Comparison of ENCODE assay signal across 12 cellular contexts in genomic region chr10:98344589-98345038, GRCh38.
DNase-seq lines count a peak whose midpoint lies in the region; ATAC-seq and TF ChIP-seq lines count a peak whose summit lies in the region.
"Had no signal": no experiment of that assay in that cellular context is flagged by ENCODE, and none has a peak within 500 bp of the region (broad histone marks: within the 10 kb centered on the region; RNA-seq: fewer than 3 reads in every experiment).

No MANE protein-coding gene starts in this region.

- H3K36me3 ChIP-seq in left lung: no peaks in the 10 kb centered on the region
- H3K36me3 ChIP-seq in transverse colon: no peaks in the 10 kb centered on the region

- 54% methylated on average over 6 of the region's 6 CpGs; no CpG with 5 or more reads in 1 of the 2 donors for WGBS in transverse colon (ENCODE audit: low coverage in 1 of 2), 2 donors

- TF ChIP-seq CTCF in cardiac fibroblast (IDR thresholded peaks at IDR 0.05; ENCODE audit: low read depth, low read length) (no peak), left lung (IDR thresholded peaks at IDR 0.05) (no peak), transverse colon (IDR thresholded peaks at IDR 0.05) (no peak)

- no peak overlapping the region for H3K27ac ChIP-seq in left lung
- H3K27ac ChIP-seq in transverse colon: peak overlapping the region in 1 of 4 donors; percentile 23
- no peak overlapping the region for H3K27ac ChIP-seq in caudate nucleus (ENCODE audit: low read depth, low read length)
- H3K27ac ChIP-seq: epithelial cell of prostate had no signal

- peak; percentile 59 for ATAC-seq in left lung
- ATAC-seq in activated naive CD4-positive, alpha-beta T cell treated with anti-CD3 and anti-CD28 coated beads, Interleukin-2, amount 50 U/mL, for 72 hours: no peak
- no peak for ATAC-seq in GM21515 (IDR thresholded peaks at IDR 0.05; ENCODE audit: unreplicated experiment)
- ATAC-seq in HG02970 (IDR thresholded peaks at IDR 0.05; ENCODE audit: low FRiP score, unreplicated experiment): no peak
- ATAC-seq: WTC11 had no signal

- H3K9me3 ChIP-seq in left lung (peaks cover 0 to 10% of the 10 kb centered on the region in 2 donors), transverse colon (no peaks in the 10 kb centered on the region)

- no peak overlapping the region for H3K27ac Mint-ChIP-seq in activated naive CD4-positive, alpha-beta T cell treated with anti-CD3 and anti-CD28 coated beads, Interleukin-2, amount 50 U/mL, for 72 hours
- H3K27ac Mint-ChIP-seq: activated naive CD4-positive, alpha-beta T cell treated with anti-CD3 and anti-CD28 coated beads for 36 hours; memory B cell; WTC11 had no signal

- no peak for TF ChIP-seq POLR2A in transverse colon (IDR thresholded peaks at IDR 0.05)

- peak; percentile 25 for DNase-seq in M059J (ENCODE audit: low read depth)
- peak; percentile 91 to 98 for DNase-seq in cardiac fibroblast (ENCODE audit: low read depth in 2 of 2)
- peak in 1 of 2 donors; percentile 64 for DNase-seq in left lung
- peak; percentile 56 for DNase-seq in transverse colon
- no peak for DNase-seq in activated naive CD4-positive, alpha-beta T cell treated with anti-CD3 and anti-CD28 coated beads, Interleukin-2, amount 50 U/mL, for 72 hours (ENCODE audit: low spot score in 2 of 2)
- DNase-seq in caudate nucleus (lab: John Stamatoyannopoulos, UW): no peak
- DNase-seq: activated naive CD4-positive, alpha-beta T cell treated with anti-CD3 and anti-CD28 coated beads for 36 hours had no signal

- no peak for TF ChIP-seq EP300 in transverse colon (IDR thresholded peaks at IDR 0.05; ENCODE audit: low read depth)

- peaks cover 8 to 23% of the 10 kb centered on the region in 2 donors for H3K36me3 Mint-ChIP-seq in activated naive CD4-positive, alpha-beta T cell treated with anti-CD3 and anti-CD28 coated beads, Interleukin-2, amount 50 U/mL, for 72 hours

- in situ Hi-C loops in transverse colon (cut with MboI; ENCODE audit: low pct_ligation_motif_present in 1 of 4, low pct_unique_long_range_greater_than_20kb in 1 of 4, low sequenced_read_pairs in 3 of 4): no loop called here

- intact Hi-C loops in left lung (cut with DNase I) (no loop called here), transverse colon (cut with DNase I; ENCODE audit: low total_unique reads) (no loop called here)

- H3K27me3 ChIP-seq in left lung: no peaks in the 10 kb centered on the region
- no peaks in the 10 kb centered on the region for H3K27me3 ChIP-seq in transverse colon

- H3K4me1 ChIP-seq in left lung: no peaks in the 10 kb centered on the region
- peaks cover 0 to 6% (median 2%) of the 10 kb centered on the region in 4 donors for H3K4me1 ChIP-seq in transverse colon

- H3K4me3 ChIP-seq in cardiac fibroblast (replicated peaks in 1 of 2; ENCODE audit: low read depth in 2 of 2, low read length in 2 of 2) (no peak overlapping the region), left lung (no peak overlapping the region), transverse colon (no peak overlapping the region)

- peaks cover 13 to 15% of the 10 kb centered on the region in 2 donors for H3K9me3 Mint-ChIP-seq in activated naive CD4-positive, alpha-beta T cell treated with anti-CD3 and anti-CD28 coated beads, Interleukin-2, amount 50 U/mL, for 72 hours

Comparison
In these comparisons a context has a peak if more than half of its experiments do, and no peak if none do; other contexts are left out.
1. DNase-seq: peak in M059J (single experiment), cardiac fibroblast (2 of 2) and transverse colon (single experiment); none in activated naive CD4-positive, alpha-beta T cell treated with anti-CD3 and anti-CD28 coated beads, Interleukin-2, amount 50 U/mL, for 72 hours (0 of 2) and caudate nucleus (0 of 61).